1 cellular context compared by ENCODE assay signal in the genomic region with DNA sequence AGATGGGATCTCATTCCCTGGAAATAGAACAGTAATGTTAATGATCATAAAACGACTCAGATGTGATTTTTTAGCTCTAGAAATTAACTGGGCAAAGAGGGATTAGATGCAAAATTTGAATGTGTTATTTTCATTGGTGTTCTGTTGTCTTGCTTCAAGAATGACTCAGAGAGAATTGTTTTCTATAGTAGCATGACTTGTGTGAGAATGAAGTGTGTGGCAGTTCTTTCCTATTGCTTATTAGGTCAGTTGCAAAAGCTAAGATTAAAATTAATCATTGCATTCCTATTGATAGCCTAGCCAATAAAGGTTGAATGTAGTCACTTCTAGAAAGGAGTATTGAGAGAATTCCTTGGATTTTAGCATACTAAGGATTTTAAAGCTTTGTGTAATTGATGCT.
TF ChIP-seq lines count a peak whose summit lies in the region.

No MANE protein-coding gene starts in this region.

TF ChIP-seq in WTC11, 78 proteins besides CTCF, POLR2A, EP300 and RAD21 (continued from another document):
- TF ChIP-seq, protein P1, sequence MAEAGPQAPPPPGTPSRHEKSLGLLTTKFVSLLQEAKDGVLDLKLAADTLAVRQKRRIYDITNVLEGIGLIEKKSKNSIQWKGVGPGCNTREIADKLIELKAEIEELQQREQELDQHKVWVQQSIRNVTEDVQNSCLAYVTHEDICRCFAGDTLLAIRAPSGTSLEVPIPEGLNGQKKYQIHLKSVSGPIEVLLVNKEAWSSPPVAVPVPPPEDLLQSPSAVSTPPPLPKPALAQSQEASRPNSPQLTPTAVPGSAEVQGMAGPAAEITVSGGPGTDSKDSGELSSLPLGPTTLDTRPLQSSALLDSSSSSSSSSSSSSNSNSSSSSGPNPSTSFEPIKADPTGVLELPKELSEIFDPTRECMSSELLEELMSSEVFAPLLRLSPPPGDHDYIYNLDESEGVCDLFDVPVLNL (CRISPR knock-in tag; IDR thresholded peaks at IDR 0.05; ENCODE audit: borderline replicate concordance, low read depth), result no peak
- no peak for TF ChIP-seq ZNF138 (CRISPR knock-in tag; conservative IDR thresholded peaks at IDR 0.05)
- no peak for TF ChIP-seq SP1 (CRISPR knock-in tag; conservative IDR thresholded peaks at IDR 0.05)
- TF ChIP-seq GTF2I (CRISPR knock-in tag; conservative IDR thresholded peaks at IDR 0.05), result no peak
- TF ChIP-seq, protein P2, sequence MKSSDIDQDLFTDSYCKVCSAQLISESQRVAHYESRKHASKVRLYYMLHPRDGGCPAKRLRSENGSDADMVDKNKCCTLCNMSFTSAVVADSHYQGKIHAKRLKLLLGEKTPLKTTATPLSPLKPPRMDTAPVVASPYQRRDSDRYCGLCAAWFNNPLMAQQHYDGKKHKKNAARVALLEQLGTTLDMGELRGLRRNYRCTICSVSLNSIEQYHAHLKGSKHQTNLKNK (CRISPR knock-in tag; IDR thresholded peaks at IDR 0.05), result no peak
- TF ChIP-seq, protein P3, sequence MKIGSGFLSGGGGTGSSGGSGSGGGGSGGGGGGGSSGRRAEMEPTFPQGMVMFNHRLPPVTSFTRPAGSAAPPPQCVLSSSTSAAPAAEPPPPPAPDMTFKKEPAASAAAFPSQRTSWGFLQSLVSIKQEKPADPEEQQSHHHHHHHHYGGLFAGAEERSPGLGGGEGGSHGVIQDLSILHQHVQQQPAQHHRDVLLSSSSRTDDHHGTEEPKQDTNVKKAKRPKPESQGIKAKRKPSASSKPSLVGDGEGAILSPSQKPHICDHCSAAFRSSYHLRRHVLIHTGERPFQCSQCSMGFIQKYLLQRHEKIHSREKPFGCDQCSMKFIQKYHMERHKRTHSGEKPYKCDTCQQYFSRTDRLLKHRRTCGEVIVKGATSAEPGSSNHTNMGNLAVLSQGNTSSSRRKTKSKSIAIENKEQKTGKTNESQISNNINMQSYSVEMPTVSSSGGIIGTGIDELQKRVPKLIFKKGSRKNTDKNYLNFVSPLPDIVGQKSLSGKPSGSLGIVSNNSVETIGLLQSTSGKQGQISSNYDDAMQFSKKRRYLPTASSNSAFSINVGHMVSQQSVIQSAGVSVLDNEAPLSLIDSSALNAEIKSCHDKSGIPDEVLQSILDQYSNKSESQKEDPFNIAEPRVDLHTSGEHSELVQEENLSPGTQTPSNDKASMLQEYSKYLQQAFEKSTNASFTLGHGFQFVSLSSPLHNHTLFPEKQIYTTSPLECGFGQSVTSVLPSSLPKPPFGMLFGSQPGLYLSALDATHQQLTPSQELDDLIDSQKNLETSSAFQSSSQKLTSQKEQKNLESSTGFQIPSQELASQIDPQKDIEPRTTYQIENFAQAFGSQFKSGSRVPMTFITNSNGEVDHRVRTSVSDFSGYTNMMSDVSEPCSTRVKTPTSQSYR (CRISPR knock-in tag; IDR thresholded peaks at IDR 0.05), result no peak
- no peak for TF ChIP-seq JAZF1 (CRISPR knock-in tag; IDR thresholded peaks at IDR 0.05)
- TF ChIP-seq ZNF416 (CRISPR knock-in tag; IDR thresholded peaks at IDR 0.05), result no peak
- no peak for TF ChIP-seq GABPB1 (CRISPR knock-in tag; IDR thresholded peaks at IDR 0.05)
- TF ChIP-seq FOXK1 (CRISPR knock-in tag; IDR thresholded peaks at IDR 0.05), result no peak
